8 cellular contexts compared by ENCODE assay signal in the genomic region with DNA sequence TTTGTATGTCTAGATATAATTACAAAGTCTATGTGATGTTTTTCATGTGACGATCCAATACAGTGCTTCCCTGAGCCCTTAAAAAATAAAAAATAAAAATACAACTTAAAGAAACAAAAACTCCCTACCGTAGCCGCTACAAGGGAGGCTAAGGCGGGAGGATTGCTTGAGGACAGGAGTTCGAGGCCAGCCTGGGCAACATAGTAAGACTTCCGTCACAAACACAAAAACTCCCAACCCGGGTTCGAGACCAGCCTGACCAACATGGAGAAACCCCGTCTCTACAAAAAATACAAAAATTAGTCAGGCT. TPM values are rescaled to one million over a fixed set of nuclear protein-coding genes. Genes with fewer than 3 reads are reported as not detected.
DNase-seq lines count a peak whose midpoint lies in the region; ATAC-seq and TF ChIP-seq lines count a peak whose summit lies in the region.

No MANE protein-coding gene starts in this region.

- peaks cover 5% of the 10 kb centered on the region for H3K4me1 ChIP-seq in stomach smooth muscle (ENCODE audit: control insufficient read depth, insufficient read depth, low read length)

- H3K27me3 ChIP-seq in kidney epithelial cell (ENCODE audit: control insufficient read depth, insufficient read depth, low read length) (no peaks in the 10 kb centered on the region), stomach smooth muscle (ENCODE audit: control insufficient read depth in 1 of 2, insufficient read depth in 2 of 2, low read length in 2 of 2) (no peaks in the 10 kb centered on the region)

- H3K27me3 Mint-ChIP-seq in activated CD4-positive, alpha-beta T cell treated with anti-CD3 and anti-CD28 coated beads, Interleukin-2, amount 10 ng/mL, durations not matched to agents 24 days and 14 days, result peaks cover 7% of the 10 kb centered on the region

- peak overlapping the region; percentile 92 for H3K4me3 Mint-ChIP-seq in activated CD4-positive, alpha-beta T cell treated with anti-CD3 and anti-CD28 coated beads, Interleukin-2, amount 10 ng/mL, durations not matched to agents 24 days and 14 days

- H3K9me3 ChIP-seq in stomach smooth muscle (ENCODE audit: control insufficient read depth in 2 of 2, low read length in 2 of 2), result no peaks in the 10 kb centered on the region

- peak overlapping the region; percentile 45 for H3K4me3 ChIP-seq in kidney epithelial cell (ENCODE audit: low read depth, low read length)
- peak overlapping the region; percentile 67 to 85 for H3K4me3 ChIP-seq in stomach smooth muscle (ENCODE audit: low read length in 2 of 2)

- in situ Hi-C loops in G401 (cut with HindIII; ENCODE audit: low sequenced_read_pairs), result no loop called here

- H3K27ac Mint-ChIP-seq in activated CD4-positive, alpha-beta T cell treated with anti-CD3 and anti-CD28 coated beads, Interleukin-2, amount 10 ng/mL, durations not matched to agents 24 days and 14 days, result peak overlapping the region; percentile 86
- H3K27ac Mint-ChIP-seq in activated naive CD4-positive, alpha-beta T cell treated with anti-CD3 and anti-CD28 coated beads, Interleukin-2, amount 50 U/mL, for 72 hours, result peak overlapping the region; percentile 81 to 98

- peak overlapping the region; percentile 42 to 50 for H3K9ac ChIP-seq in stomach smooth muscle (ENCODE audit: low read length in 2 of 2)

- H3K36me3 Mint-ChIP-seq in activated CD4-positive, alpha-beta T cell treated with anti-CD3 and anti-CD28 coated beads, Interleukin-2, amount 10 ng/mL, durations not matched to agents 24 days and 14 days (ENCODE audit: low read depth), result peaks cover 5% of the 10 kb centered on the region
- peaks cover 6 to 12% of the 10 kb centered on the region in 2 donors for H3K36me3 Mint-ChIP-seq in activated naive CD4-positive, alpha-beta T cell treated with anti-CD3 and anti-CD28 coated beads, Interleukin-2, amount 50 U/mL, for 72 hours

- ATAC-seq in activated naive CD4-positive, alpha-beta T cell treated with anti-CD3 and anti-CD28 coated beads, Interleukin-2, amount 50 U/mL, for 72 hours, result no peak
- no peak for ATAC-seq in GM19467 (IDR thresholded peaks at IDR 0.05; ENCODE audit: unreplicated experiment)
- no peak for ATAC-seq in HG02852 (IDR thresholded peaks at IDR 0.05; ENCODE audit: unreplicated experiment)

- TF ChIP-seq CTCF in kidney epithelial cell (IDR thresholded peaks at IDR 0.05; ENCODE audit: insufficient read depth, low read length, poor library complexity, severe bottlenecking), result no peak

- H3K9me3 Mint-ChIP-seq in activated CD4-positive, alpha-beta T cell treated with anti-CD3 and anti-CD28 coated beads, Interleukin-2, amount 10 ng/mL, durations not matched to agents 24 days and 14 days, result no peaks in the 10 kb centered on the region
- H3K9me3 Mint-ChIP-seq in activated naive CD4-positive, alpha-beta T cell treated with anti-CD3 and anti-CD28 coated beads, Interleukin-2, amount 50 U/mL, for 72 hours, result no peaks in the 10 kb centered on the region

- peaks cover 26% of the 10 kb centered on the region for H3K4me1 Mint-ChIP-seq in activated CD4-positive, alpha-beta T cell treated with anti-CD3 and anti-CD28 coated beads, Interleukin-2, amount 10 ng/mL, durations not matched to agents 24 days and 14 days

- no peak overlapping the region for H3K27ac ChIP-seq in stomach smooth muscle (ENCODE audit: low read length)

- DNase-seq in activated CD4-positive, alpha-beta T cell treated with anti-CD3 and anti-CD28 coated beads, Interleukin-2, amount 10 ng/mL, durations not matched to agents 24 days and 14 days, result no peak
- no peak for DNase-seq in activated CD4-positive, alpha-beta T cell treated with anti-CD3 and anti-CD28 coated beads, Interleukin-2, amount 50 U/mL, for 1 hour
- DNase-seq in activated naive CD4-positive, alpha-beta T cell treated with anti-CD3 and anti-CD28 coated beads, Interleukin-2, amount 50 U/mL, for 72 hours (ENCODE audit: low spot score in 2 of 2), result no peak
- no peak for DNase-seq in kidney epithelial cell (ENCODE audit: low read depth)
- no peak for DNase-seq in G401 (ENCODE audit: low spot score)

- H3K36me3 ChIP-seq in kidney epithelial cell (ENCODE audit: control insufficient read depth, insufficient read depth, low read length), result no peaks in the 10 kb centered on the region
- H3K36me3 ChIP-seq in stomach smooth muscle (ENCODE audit: control insufficient read depth in 2 of 2, insufficient read depth in 2 of 2, low read length in 2 of 2), result no peaks in the 10 kb centered on the region

- intact Hi-C loops in activated CD4-positive, alpha-beta T cell treated with anti-CD3 and anti-CD28 coated beads, Interleukin-2, amount 10 ng/mL, durations not matched to agents 24 days and 14 days (cut with micrococcal nuclease), result loop anchor here (1.0 to 5.0 kb wide), 3 partner anchors 45 to 171 kb away; a partner anchor contains a TSS

RNA-seq across cellular contexts. Expression of a gene that starts 0.7 kb away (rescaled TPM):
- total RNA-seq in activated CD4-positive, alpha-beta T cell treated with anti-CD3 and anti-CD28 coated beads, Interleukin-2, amount 10 ng/mL, durations not matched to agents 24 days and 14 days, result 42.5 and 50.8 TPM in 2 replicates
- total RNA-seq in activated naive CD4-positive, alpha-beta T cell treated with anti-CD3 and anti-CD28 coated beads, Interleukin-2, amount 50 U/mL, for 72 hours, result 100 to 1,000 TPM in 1 of 2 donors, 10 to 100 TPM in 1; 62.1 to 106 TPM
- total RNA-seq in kidney epithelial cell, result 7.7 and 13.6 TPM in 2 replicates
- 110 and 135 TPM in 2 replicates for total RNA-seq in G401 (2014; rRNA removed; shearing (Covaris generic))

RNA-seq across cellular contexts. Expression of a gene that starts 45.0 kb away (rescaled TPM):
- 113 and 116 TPM in 2 replicates for total RNA-seq in activated CD4-positive, alpha-beta T cell treated with anti-CD3 and anti-CD28 coated beads, Interleukin-2, amount 10 ng/mL, durations not matched to agents 24 days and 14 days
- total RNA-seq in activated naive CD4-positive, alpha-beta T cell treated with anti-CD3 and anti-CD28 coated beads, Interleukin-2, amount 50 U/mL, for 72 hours, result 10 to 100 TPM; 73.5 to 79.1 TPM
- total RNA-seq in kidney epithelial cell, result 105 and 227 TPM in 2 replicates
- 257 and 284 TPM in 2 replicates for total RNA-seq in G401 (2014; rRNA removed; shearing (Covaris generic))
